In genomic region chr1:52558941-52559340, GRCh38 we compare ENCODE assay signal across 16 cellular contexts. TPM values are rescaled to one million over a fixed set of nuclear protein-coding genes. Genes with fewer than 3 reads are reported as not detected.
A peak's percentile ranks its signal among the peaks of the same experiment; 100 is the strongest.
DNase-seq lines count a peak whose midpoint lies in the region; ATAC-seq and TF ChIP-seq lines count a peak whose summit lies in the region.
"Had no signal": no experiment of that assay in that cellular context is flagged by ENCODE, and none has a peak within 500 bp of the region (broad histone marks: within the 10 kb centered on the region; RNA-seq: fewer than 3 reads in every experiment).

No MANE protein-coding gene starts in this region.

- H3K27me3 ChIP-seq in lung (ENCODE audit: control insufficient read depth, insufficient read depth) = no peaks in the 10 kb centered on the region
- H3K27me3 ChIP-seq: BLaER1, Peyer's patch had no signal

- no peak overlapping the region for H3K4me3 ChIP-seq in lung
- H3K4me3 ChIP-seq: BLaER1, GM23248, Peyer's patch had no signal

- no peak for ATAC-seq in lung (ENCODE audit: insufficient read depth, low FRiP score)
- no peak for ATAC-seq in GM21515 (IDR thresholded peaks at IDR 0.05; ENCODE audit: unreplicated experiment)
- ATAC-seq: CD8-positive, alpha-beta T cell; SK-N-SH treated with all-trans-retinoic acid at 6 μM for 48 hours had no signal

- no peak overlapping the region for H3K27ac ChIP-seq in lung (ENCODE audit: low read depth in 1 of 2, low read length in 1 of 2)
- H3K27ac ChIP-seq: BLaER1, GM23248, Peyer's patch had no signal

- peak; percentile 29 for DNase-seq in NCI-H2107 treated with DMSO at 0.1 percent for 48 hours (lab: John Stamatoyannopoulos, UW; ENCODE audit: unreplicated experiment)
- DNase-seq in NCI-H2107 (lab: John Stamatoyannopoulos, UW) = no peak
- DNase-seq in NCI-H1105 treated with DMSO at 0.1 percent for 48 hours (lab: John Stamatoyannopoulos, UW) = peak; percentile 75
- DNase-seq in NCI-H510A (lab: John Stamatoyannopoulos, UW) = peak; percentile 13
- peak; percentile 35 for DNase-seq in lung (ENCODE audit: low spot score)
- no peak for DNase-seq in activated CD4-positive, alpha-beta T cell treated with anti-CD3 and anti-CD28 coated beads for 1 hour
- DNase-seq in GM10266 (ENCODE audit: extremely low spot score) = no peak
- DNase-seq: CD8-positive, alpha-beta T cell; GM23248; HCEC 1CT; NCI-H2171 treated with DMSO at 0.1 percent for 48 hours; NCI-H82; Peyer's patch had no signal

- no peaks in the 10 kb centered on the region for H3K9me3 ChIP-seq in lung (ENCODE audit: control insufficient read depth in 2 of 2, insufficient read depth in 1 of 2, low read length in 1 of 2)
- H3K9me3 ChIP-seq: Peyer's patch had no signal

- no peak for TF ChIP-seq CTCF in lung (IDR thresholded peaks at IDR 0.05; ENCODE audit: control extremely low read depth, extremely low read depth)
- TF ChIP-seq CTCF in GM10266 (IDR thresholded peaks at IDR 0.05; ENCODE audit: control insufficient read depth, insufficient read depth, low read depth, missing control alignments) = no peak

- H3K36me3 ChIP-seq in lung (ENCODE audit: control insufficient read depth in 2 of 2, insufficient read depth in 2 of 2, low read length in 2 of 2) = no peaks in the 10 kb centered on the region
- H3K36me3 ChIP-seq: BLaER1, Peyer's patch had no signal

- H3K4me1 ChIP-seq in lung (ENCODE audit: control insufficient read depth in 2 of 2, insufficient read depth in 2 of 2, low read length in 2 of 2) = no peaks in the 10 kb centered on the region

- 55 to 76% methylated on average over 2 of the region's 2 CpGs for WGBS in lung, 2 donors

RNA-seq across cellular contexts. Expression of gene TUT4, which starts 6.0 kb away (rescaled TPM):
- total RNA-seq in lung = 100 to 1,000 TPM in 1 of 2 donors, 10 to 100 TPM in 1; 37.2 to 142 TPM
- 10 to 100 TPM; 16.4 to 19.9 TPM for polyA plus RNA-seq in lung

RNA-seq across cellular contexts. Expression of gene GPX7, which starts 43.2 kb away (rescaled TPM):
- 10 to 100 TPM in 1 of 2 donors, 1 to 10 TPM in 1; 7.3 to 61.4 TPM for total RNA-seq in lung
- polyA plus RNA-seq in lung = 10 to 100 TPM; 11.5 to 12.7 TPM

Comparison
In these comparisons a context has a peak if more than half of its experiments do, and no peak if none do; other contexts are left out.
1. DNase-seq: peak in NCI-H2107 treated with DMSO at 0.1 percent for 48 hours (single experiment), NCI-H1105 treated with DMSO at 0.1 percent for 48 hours (single experiment), NCI-H510A (single experiment) and lung (single experiment); none in NCI-H2107 (single experiment), activated CD4-positive, alpha-beta T cell treated with anti-CD3 and anti-CD28 coated beads for 1 hour (single experiment) and GM10266 (single experiment).